ENCODE assay signal across 8 cellular contexts in genomic region chr2:219249203-219249980, GRCh38. TPM values are rescaled to one million over a fixed set of nuclear protein-coding genes. Genes with fewer than 3 reads are reported as not detected.
DNase-seq lines count a peak whose midpoint lies in the region; ATAC-seq, FAIRE-seq and TF ChIP-seq lines count a peak whose summit lies in the region.

No MANE protein-coding gene starts in this region.

- peak overlapping the region; percentile 90 to 96 (median 92) for H3K27ac ChIP-seq in pancreas

- DNase-seq in BE2C, result peak; percentile 59
- peak; percentile 57 for DNase-seq in NOMO-1 treated with DMSO at 0.1 percent for 48 hours (lab: John Stamatoyannopoulos, UW; ENCODE audit: unreplicated experiment)
- peak; percentile 96 for DNase-seq in glomerular visceral epithelial cell (ENCODE audit: extremely low spot score)
- DNase-seq in pancreas, result peak; percentile 76 to 89 (median 88)
- no peak for DNase-seq in iPS-NIHi7 (ENCODE audit: extremely low spot score)

- H3K4me3 ChIP-seq in BE2C (ENCODE audit: low read depth, low read length) (no peak overlapping the region), pancreas (peak overlapping the region in 2 of 4 donors; percentile 14 to 25)

- peaks cover 15% of the 10 kb centered on the region for H3K4me1 ChIP-seq in BE2C
- H3K4me1 ChIP-seq in pancreas, result peaks cover 26 to 67% (median 32%) of the 10 kb centered on the region in 3 donors

- no peak for FAIRE-seq in pancreas (lab: Jason Lieb, UNC)

- TF ChIP-seq CTCF in BE2C (IDR thresholded peaks at IDR 0.05; ENCODE audit: low read depth, low read length) (no peak), pancreas (IDR thresholded peaks at IDR 0.05) (no peak)

- WGBS in pancreas, 2 donors, result 3 to 5% methylated on average over 7 of the region's 7 CpGs

- H3K27me3 Mint-ChIP-seq in activated naive CD8-positive, alpha-beta T cell, result no peaks in the 10 kb centered on the region

- peak overlapping the region; percentile 97 for H3K4me3 Mint-ChIP-seq in activated naive CD8-positive, alpha-beta T cell

- H3K36me3 Mint-ChIP-seq in activated naive CD8-positive, alpha-beta T cell, result peaks cover 3% of the 10 kb centered on the region

- H3K27me3 ChIP-seq in BE2C (peaks cover 27% of the 10 kb centered on the region), pancreas (no peaks in the 10 kb centered on the region)

- H3K9me3 ChIP-seq in BE2C (no peaks in the 10 kb centered on the region), pancreas (no peaks in the 10 kb centered on the region)

- H3K36me3 ChIP-seq in BE2C (no peaks in the 10 kb centered on the region), pancreas (peaks cover 0 to 5% (median 0%) of the 10 kb centered on the region in 3 donors)

- intact Hi-C loops in pancreas (cut with DNase I), result no loop called here

- peak; percentile 42 for ATAC-seq in GM18873 (IDR thresholded peaks at IDR 0.05; ENCODE audit: low FRiP score, unreplicated experiment)
- ATAC-seq in HG03442 (IDR thresholded peaks at IDR 0.05; ENCODE audit: unreplicated experiment), result peak; percentile 17
- ATAC-seq in pancreas, result peak; percentile 66 to 71 (median 68)

- H3K9me3 Mint-ChIP-seq in activated naive CD8-positive, alpha-beta T cell (ENCODE audit: low read depth), result no peaks in the 10 kb centered on the region

- H3K4me1 Mint-ChIP-seq in activated naive CD8-positive, alpha-beta T cell (ENCODE audit: low read depth), result peaks cover 74% of the 10 kb centered on the region

- H3K27ac Mint-ChIP-seq in activated naive CD8-positive, alpha-beta T cell, result peak overlapping the region; percentile 90

RNA-seq across cellular contexts. Expression of gene TUBA4B, which starts 3.7 kb away (rescaled TPM):
- 0.37 TPM for polyA plus RNA-seq in BE2C (2012; ENCODE audit: insufficient read depth, insufficient read length, low read depth)
- not detected for total RNA-seq in pancreas
- not detected for polyA plus RNA-seq in pancreas

RNA-seq across cellular contexts. Expression of gene STK16, which starts 4.1 kb away (rescaled TPM):
- polyA plus RNA-seq in BE2C (2012; ENCODE audit: insufficient read depth, insufficient read length, low read depth), result 130 TPM
- 10 to 100 TPM; 14.7 to 18.5 (median 16.8) TPM for total RNA-seq in pancreas
- polyA plus RNA-seq in pancreas, result 10 to 100 TPM; 17.1 to 28.4 TPM

RNA-seq across cellular contexts. Expression of gene GLB1L, which starts 4.1 kb away (rescaled TPM):
- polyA plus RNA-seq in BE2C (2012; ENCODE audit: insufficient read depth, insufficient read length, low read depth), result 9.1 TPM
- total RNA-seq in pancreas, result 1 to 10 TPM; 1.8 to 4.1 (median 2.3) TPM
- 1 to 10 TPM; 4.3 to 6.9 TPM for polyA plus RNA-seq in pancreas

RNA-seq across cellular contexts. Expression of gene TUBA4A, which starts 4.3 kb away (rescaled TPM):
- polyA plus RNA-seq in BE2C (2012; ENCODE audit: insufficient read depth, insufficient read length, low read depth), result 24.7 TPM
- total RNA-seq in pancreas, result 10 to 100 TPM; 12.2 to 19.5 (median 13.3) TPM
- 10 to 100 TPM; 15.6 to 51.5 TPM for polyA plus RNA-seq in pancreas

RNA-seq across cellular contexts. Expression of gene ANKZF1, which starts 19.8 kb away (rescaled TPM):
- 67.7 TPM for polyA plus RNA-seq in BE2C (2012; ENCODE audit: insufficient read depth, insufficient read length, low read depth)
- 10 to 100 TPM; 17.7 to 36.5 (median 28.7) TPM for total RNA-seq in pancreas
- 10 to 100 TPM; 66.0 to 85.0 TPM for polyA plus RNA-seq in pancreas

Comparison
In these comparisons a context has a peak if more than half of its experiments do, and no peak if none do; other contexts are left out.
1. ATAC-seq: peak in every context shown above with its lines; median percentile 68 in pancreas; 42 in GM18873; 17 in HG03442.